Comparison of ENCODE assay signal across 1 cellular context in the genomic region with DNA sequence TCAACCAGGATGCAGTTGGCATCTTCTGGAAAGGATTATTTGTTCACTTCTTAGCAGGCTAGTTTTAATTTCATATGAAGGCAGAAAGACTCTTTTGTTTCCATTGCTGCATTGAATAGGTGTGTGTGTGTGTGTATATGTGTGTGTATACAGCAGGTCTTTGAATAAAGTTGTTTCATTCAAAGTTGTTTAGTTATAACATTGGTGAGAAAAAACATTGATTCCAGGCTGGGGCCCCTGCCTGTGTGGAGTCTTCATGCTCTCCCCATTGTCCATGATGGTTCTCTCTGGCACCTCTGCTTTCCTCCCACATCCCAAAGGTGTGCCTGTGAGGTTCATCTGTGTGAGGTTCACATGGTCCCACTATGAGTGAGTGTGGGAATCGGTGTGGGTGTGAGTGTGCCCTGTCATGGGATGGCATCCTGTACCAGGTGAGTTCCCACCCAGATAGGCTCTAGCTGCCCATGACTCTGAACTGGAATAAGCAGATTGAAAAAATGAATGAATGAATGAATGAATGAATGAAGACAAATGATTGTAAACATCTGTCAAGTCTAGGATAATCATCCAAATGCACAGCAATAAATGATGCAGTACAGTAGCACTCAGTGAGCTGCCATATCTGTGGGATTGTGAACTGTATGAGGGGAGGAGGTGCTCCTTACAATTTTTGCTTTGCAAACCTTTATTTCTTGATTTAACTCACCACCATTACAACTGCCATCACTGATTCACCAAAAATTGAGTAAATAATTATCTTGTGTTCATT.
A peak's percentile ranks its signal among the peaks of the same experiment; 100 is the strongest.
TF ChIP-seq lines count a peak whose summit lies in the region.

No MANE protein-coding gene starts in this region.

TF ChIP-seq in K562, 482 proteins besides CTCF, POLR2A, EP300 and RAD21 (continued from another document):
- TF ChIP-seq PCBP1 (IDR thresholded peaks at IDR 0.05; ENCODE audit: low read depth, low read length, poor library complexity, severe bottlenecking) (no peak), KDM4B (IDR thresholded peaks at IDR 0.05; ENCODE audit: borderline replicate concordance in 2 of 2, low read depth in 1 of 2) (no peak), PHF8 (IDR thresholded peaks at IDR 0.05; ENCODE audit: borderline replicate concordance, low read length) (no peak), RUNX1 (IDR thresholded peaks at IDR 0.05; ENCODE audit: low read depth) (no peak), CBX5 (IDR thresholded peaks at IDR 0.05; ENCODE audit: borderline replicate concordance, low read depth) (no peak), MAFG (tag; conservative IDR thresholded peaks at IDR 0.05) (no peak), CHD1 (IDR thresholded peaks at IDR 0.05; ENCODE audit: low read length) (no peak), MED1 (CRISPR knock-in tag; IDR thresholded peaks at IDR 0.05; ENCODE audit: borderline replicate concordance) (no peak), GATAD2A (IDR thresholded peaks at IDR 0.05) (no peak), HDAC3 (IDR thresholded peaks at IDR 0.05; ENCODE audit: borderline replicate concordance, partially characterized antibody) (no peak)
- TF ChIP-seq, protein P1, sequence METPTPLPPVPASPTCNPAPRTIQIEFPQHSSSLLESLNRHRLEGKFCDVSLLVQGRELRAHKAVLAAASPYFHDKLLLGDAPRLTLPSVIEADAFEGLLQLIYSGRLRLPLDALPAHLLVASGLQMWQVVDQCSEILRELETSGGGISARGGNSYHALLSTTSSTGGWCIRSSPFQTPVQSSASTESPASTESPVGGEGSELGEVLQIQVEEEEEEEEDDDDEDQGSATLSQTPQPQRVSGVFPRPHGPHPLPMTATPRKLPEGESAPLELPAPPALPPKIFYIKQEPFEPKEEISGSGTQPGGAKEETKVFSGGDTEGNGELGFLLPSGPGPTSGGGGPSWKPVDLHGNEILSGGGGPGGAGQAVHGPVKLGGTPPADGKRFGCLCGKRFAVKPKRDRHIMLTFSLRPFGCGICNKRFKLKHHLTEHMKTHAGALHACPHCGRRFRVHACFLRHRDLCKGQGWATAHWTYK (CRISPR knock-in tag; IDR thresholded peaks at IDR 0.05): no peak
- TF ChIP-seq, protein P2, sequence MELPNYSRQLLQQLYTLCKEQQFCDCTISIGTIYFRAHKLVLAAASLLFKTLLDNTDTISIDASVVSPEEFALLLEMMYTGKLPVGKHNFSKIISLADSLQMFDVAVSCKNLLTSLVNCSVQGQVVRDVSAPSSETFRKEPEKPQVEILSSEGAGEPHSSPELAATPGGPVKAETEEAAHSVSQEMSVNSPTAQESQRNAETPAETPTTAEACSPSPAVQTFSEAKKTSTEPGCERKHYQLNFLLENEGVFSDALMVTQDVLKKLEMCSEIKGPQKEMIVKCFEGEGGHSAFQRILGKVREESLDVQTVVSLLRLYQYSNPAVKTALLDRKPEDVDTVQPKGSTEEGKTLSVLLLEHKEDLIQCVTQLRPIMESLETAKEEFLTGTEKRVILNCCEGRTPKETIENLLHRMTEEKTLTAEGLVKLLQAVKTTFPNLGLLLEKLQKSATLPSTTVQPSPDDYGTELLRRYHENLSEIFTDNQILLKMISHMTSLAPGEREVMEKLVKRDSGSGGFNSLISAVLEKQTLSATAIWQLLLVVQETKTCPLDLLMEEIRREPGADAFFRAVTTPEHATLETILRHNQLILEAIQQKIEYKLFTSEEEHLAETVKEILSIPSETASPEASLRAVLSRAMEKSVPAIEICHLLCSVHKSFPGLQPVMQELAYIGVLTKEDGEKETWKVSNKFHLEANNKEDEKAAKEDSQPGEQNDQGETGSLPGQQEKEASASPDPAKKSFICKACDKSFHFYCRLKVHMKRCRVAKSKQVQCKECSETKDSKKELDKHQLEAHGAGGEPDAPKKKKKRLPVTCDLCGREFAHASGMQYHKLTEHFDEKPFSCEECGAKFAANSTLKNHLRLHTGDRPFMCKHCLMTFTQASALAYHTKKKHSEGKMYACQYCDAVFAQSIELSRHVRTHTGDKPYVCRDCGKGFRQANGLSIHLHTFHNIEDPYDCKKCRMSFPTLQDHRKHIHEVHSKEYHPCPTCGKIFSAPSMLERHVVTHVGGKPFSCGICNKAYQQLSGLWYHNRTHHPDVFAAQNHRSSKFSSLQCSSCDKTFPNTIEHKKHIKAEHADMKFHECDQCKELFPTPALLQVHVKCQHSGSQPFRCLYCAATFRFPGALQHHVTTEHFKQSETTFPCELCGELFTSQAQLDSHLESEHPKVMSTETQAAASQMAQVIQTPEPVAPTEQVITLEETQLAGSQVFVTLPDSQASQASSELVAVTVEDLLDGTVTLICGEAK (IDR thresholded peaks at IDR 0.05): 0 out of 2 replicates have a peak, but pooled peaks have one; percentile 56
- TF ChIP-seq, protein P2 (CRISPR knock-in tag; IDR thresholded peaks at IDR 0.05): no peak
- TF ChIP-seq, protein P3, sequence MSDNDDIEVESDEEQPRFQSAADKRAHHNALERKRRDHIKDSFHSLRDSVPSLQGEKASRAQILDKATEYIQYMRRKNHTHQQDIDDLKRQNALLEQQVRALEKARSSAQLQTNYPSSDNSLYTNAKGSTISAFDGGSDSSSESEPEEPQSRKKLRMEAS (CRISPR knock-in tag; IDR thresholded peaks at IDR 0.05): no peak
TF ChIP-seq in K562: peak in this region for 2.
